In genomic region chr1:150596095-150596892, GRCh38 we compare ENCODE assay signal across 18 cellular contexts. TPM values are rescaled to one million over a fixed set of nuclear protein-coding genes. Genes with fewer than 3 reads are reported as not detected.
DNase-seq lines count a peak whose midpoint lies in the region; ATAC-seq and TF ChIP-seq lines count a peak whose summit lies in the region.
"Had no signal": no experiment of that assay in that cellular context is flagged by ENCODE, and none has a peak within 500 bp of the region (broad histone marks: within the 10 kb centered on the region; RNA-seq: fewer than 3 reads in every experiment).

No MANE protein-coding gene starts in this region.

- intact Hi-C loops in CD8-positive, alpha-beta T cell (cut with DNase I, micrococcal nuclease) = no loop called here
- intact Hi-C loops in adrenal gland (cut with DNase I) = no loop called here

- no peak for ATAC-seq in CD8-positive, alpha-beta T cell
- ATAC-seq in activated T-cell treated with anti-CD3 and anti-CD28 coated beads, Interleukin-2, amount 50 U/mL, for 72 hours (replicated peaks in 1 of 2) = no peak
- no peak for ATAC-seq in HG03342 (IDR thresholded peaks at IDR 0.05; ENCODE audit: unreplicated experiment)
- ATAC-seq: gastrocnemius medialis had no signal

- no peaks in the 10 kb centered on the region for H3K9me3 Mint-ChIP-seq in CD8-positive, alpha-beta T cell
- no peaks in the 10 kb centered on the region for H3K9me3 Mint-ChIP-seq in activated T-cell treated with anti-CD3 and anti-CD28 coated beads, Interleukin-2, amount 50 U/mL, for 72 hours
- H3K9me3 Mint-ChIP-seq: dendritic cell treated with granulocyte-macrophage colony-stimulating factor and Interleukin-4, amounts not matched to agents 40 ng/mL and 50 ng/mL, for 4 days had no signal

- no peaks in the 10 kb centered on the region for H3K9me3 ChIP-seq in CD8-positive, alpha-beta T cell (ENCODE audit: low read length)
- H3K9me3 ChIP-seq in muscle layer of duodenum (ENCODE audit: control insufficient read depth in 1 of 2, low read length in 2 of 2) = no peaks in the 10 kb centered on the region
- H3K9me3 ChIP-seq in adrenal gland (replicated peaks in 1 of 3) = no peaks in the 10 kb centered on the region
- H3K9me3 ChIP-seq: gastrocnemius medialis had no signal

- CTCF ChIA-PET in CD8-positive, alpha-beta T cell (lab: Charles Lee) = no interaction called here

- peak overlapping the region; percentile 84 for H3K27ac Mint-ChIP-seq in CD8-positive, alpha-beta T cell
- H3K27ac Mint-ChIP-seq in activated T-cell treated with anti-CD3 and anti-CD28 coated beads, Interleukin-2, amount 50 U/mL, for 72 hours = no peak overlapping the region

- 89 to 96% (median 91%) methylated on average over 7 of the region's 7 CpGs for WGBS in adrenal gland, 4 donors

- no peaks in the 10 kb centered on the region for H3K27me3 ChIP-seq in CD8-positive, alpha-beta T cell (ENCODE audit: insufficient read depth, low read length)
- H3K27me3 ChIP-seq in muscle layer of duodenum (ENCODE audit: low read depth, low read length) (no peaks in the 10 kb centered on the region), adrenal gland (no peaks in the 10 kb centered on the region)
- H3K27me3 ChIP-seq: gastrocnemius medialis had no signal

- TF ChIP-seq POLR2A in adrenal gland (IDR thresholded peaks at IDR 0.05) = no peak

- no peaks in the 10 kb centered on the region for H3K4me1 ChIP-seq in CD8-positive, alpha-beta T cell (ENCODE audit: insufficient read depth, low read length)
- H3K4me1 ChIP-seq in muscle layer of duodenum (ENCODE audit: control insufficient read depth in 1 of 2, insufficient read depth in 2 of 2, low read length in 2 of 2) = no peaks in the 10 kb centered on the region
- H3K4me1 ChIP-seq in adrenal gland (replicated peaks in 1 of 2) = no peaks in the 10 kb centered on the region
- H3K4me1 ChIP-seq: gastrocnemius medialis had no signal

- peaks cover 7% of the 10 kb centered on the region for H3K4me1 Mint-ChIP-seq in CD8-positive, alpha-beta T cell (ENCODE audit: low read depth)
- peaks cover 26% of the 10 kb centered on the region for H3K4me1 Mint-ChIP-seq in activated T-cell treated with anti-CD3 and anti-CD28 coated beads, Interleukin-2, amount 50 U/mL, for 72 hours (ENCODE audit: low read depth)

- H3K27me3 Mint-ChIP-seq in CD8-positive, alpha-beta T cell (ENCODE audit: low read depth) = no peaks in the 10 kb centered on the region
- H3K27me3 Mint-ChIP-seq in activated T-cell treated with anti-CD3 and anti-CD28 coated beads, Interleukin-2, amount 50 U/mL, for 72 hours (ENCODE audit: low read depth) = no peaks in the 10 kb centered on the region
- H3K27me3 Mint-ChIP-seq: dendritic cell treated with granulocyte-macrophage colony-stimulating factor and Interleukin-4, amounts not matched to agents 40 ng/mL and 50 ng/mL, for 4 days had no signal

- H3K36me3 Mint-ChIP-seq in CD8-positive, alpha-beta T cell = peaks cover 14% of the 10 kb centered on the region
- H3K36me3 Mint-ChIP-seq in activated T-cell treated with anti-CD3 and anti-CD28 coated beads, Interleukin-2, amount 50 U/mL, for 72 hours (ENCODE audit: insufficient read depth in 2 of 2) = peaks cover 3% of the 10 kb centered on the region in 2 donors

- no peak for TF ChIP-seq CTCF in CD8-positive, alpha-beta T cell (IDR thresholded peaks at IDR 0.05)
- no peak for TF ChIP-seq CTCF in cardiac fibroblast (IDR thresholded peaks at IDR 0.05; ENCODE audit: low read depth, low read length)
- TF ChIP-seq CTCF in adrenal gland (IDR thresholded peaks at IDR 0.05) = no peak

- H3K4me3 ChIP-seq in CD8-positive, alpha-beta T cell (ENCODE audit: low read depth, low read length) = no peak overlapping the region
- H3K4me3 ChIP-seq in cardiac fibroblast (replicated peaks in 1 of 2; ENCODE audit: low read depth in 2 of 2, low read length in 2 of 2) (no peak overlapping the region), muscle layer of duodenum (ENCODE audit: low read depth in 1 of 2, low read length in 2 of 2) (no peak overlapping the region), adrenal gland (no peak overlapping the region)
- H3K4me3 ChIP-seq: gastrocnemius medialis had no signal

- H3K27ac ChIP-seq in CD8-positive, alpha-beta T cell (ENCODE audit: low read depth, low read length) = no peak overlapping the region
- H3K27ac ChIP-seq in muscle layer of duodenum (ENCODE audit: low read length) (peak overlapping the region; percentile 13), adrenal gland (no peak overlapping the region)
- H3K27ac ChIP-seq: gastrocnemius medialis had no signal

- no peak overlapping the region for H3K4me3 Mint-ChIP-seq in CD8-positive, alpha-beta T cell
- no peak overlapping the region for H3K4me3 Mint-ChIP-seq in activated T-cell treated with anti-CD3 and anti-CD28 coated beads, Interleukin-2, amount 50 U/mL, for 72 hours
- H3K4me3 Mint-ChIP-seq: CD14-positive monocyte; dendritic cell treated with granulocyte-macrophage colony-stimulating factor and Interleukin-4, amounts not matched to agents 40 ng/mL and 50 ng/mL, for 4 days had no signal

- no peak for DNase-seq in CD8-positive, alpha-beta T cell
- DNase-seq in M059J (ENCODE audit: low read depth) (peak; percentile 68), cardiac fibroblast (ENCODE audit: low read depth in 2 of 2) (peak; percentile 39 to 47), GM19238 (ENCODE audit: insufficient read length, low spot score) (no peak), adrenal gland (no peak)
- DNase-seq in activated T-cell treated with anti-CD3 and anti-CD28 coated beads, Interleukin-2, amount 50 U/mL, for 72 hours = no peak
- DNase-seq: activated CD4-positive, CD25-positive, alpha-beta regulatory T cell treated with anti-CD3 and anti-CD28 coated beads, Interleukin-2, amount 50 U/mL, for 72 hours; activated T-cell treated with anti-CD3 and anti-CD28 coated beads, Interleukin-2, amount 50 U/mL, for 48 hours; anterior cingulate cortex; gastrocnemius medialis; GF-D8; NCI-H1092; stimulated activated CD4-positive, alpha-beta T cell treated with anti-CD3 and anti-CD28 coated beads, Interleukin-4, amount 100 ng/mL, for 24 hours; stimulated activated naive CD4-positive, alpha-beta T cell had no signal

- no peaks in the 10 kb centered on the region for H3K36me3 ChIP-seq in CD8-positive, alpha-beta T cell (ENCODE audit: insufficient read depth, low read length)
- H3K36me3 ChIP-seq in muscle layer of duodenum (ENCODE audit: control insufficient read depth in 1 of 2, insufficient read depth in 2 of 2, low read length in 2 of 2) (no peaks in the 10 kb centered on the region), adrenal gland (replicated peaks in 1 of 2) (no peaks in the 10 kb centered on the region)
- H3K36me3 ChIP-seq: gastrocnemius medialis had no signal

- POLR2A ChIA-PET in CD8-positive, alpha-beta T cell (lab: Charles Lee) = no interaction called here

RNA-seq across cellular contexts. Expression of gene MCL1, which starts 16.9 kb away (rescaled TPM):
- 100 to 1,000 TPM; 682 to 685 TPM for total RNA-seq in CD8-positive, alpha-beta T cell
- 130 and 216 TPM in 2 replicates for total RNA-seq in M059J (2014; rRNA removed; shearing (Covaris generic))
- total RNA-seq in activated T-cell treated with anti-CD3 and anti-CD28 coated beads, Interleukin-2, amount 50 U/mL, for 72 hours = 100 to 1,000 TPM; 373 to 495 TPM
- total RNA-seq in adrenal gland = 100 to 1,000 TPM; 146 to 299 (median 207) TPM
- 100 to 1,000 TPM in 1 of 3 donors, 10 to 100 TPM in 2; 57.4 to 187 (median 90.5) TPM for polyA plus RNA-seq in adrenal gland

RNA-seq across cellular contexts. Expression of gene ENSA, which starts 33.1 kb away (rescaled TPM):
- total RNA-seq in CD8-positive, alpha-beta T cell = 100 to 1,000 TPM; 140 to 141 TPM
- 231 and 284 TPM in 2 replicates for total RNA-seq in M059J (2014; rRNA removed; shearing (Covaris generic))
- 100 to 1,000 TPM; 178 to 203 TPM for total RNA-seq in activated T-cell treated with anti-CD3 and anti-CD28 coated beads, Interleukin-2, amount 50 U/mL, for 72 hours
- total RNA-seq in adrenal gland = 100 to 1,000 TPM in 5 of 8 donors, 10 to 100 TPM in 3; 91.8 to 167 (median 118) TPM
- polyA plus RNA-seq in adrenal gland = 100 to 1,000 TPM in 2 of 3 donors, 10 to 100 TPM in 1; 100.0 to 215 (median 110) TPM

RNA-seq across cellular contexts. Expression of gene ADAMTSL4, which starts 47.1 kb away (rescaled TPM):
- not detected for total RNA-seq in CD8-positive, alpha-beta T cell
- 1.2 and 2.0 TPM in 2 replicates for total RNA-seq in M059J (2014; rRNA removed; shearing (Covaris generic))
- total RNA-seq in activated T-cell treated with anti-CD3 and anti-CD28 coated beads, Interleukin-2, amount 50 U/mL, for 72 hours = 1 to 10 TPM in 1 of 2 donors, under 1 TPM in 1; 0.86 to 2.6 TPM
- total RNA-seq in adrenal gland = 10 to 100 TPM in 4 of 8 donors, 1 to 10 TPM in 4; 4.5 to 34.4 (median 9.2) TPM
- polyA plus RNA-seq in adrenal gland = 10 to 100 TPM in 2 of 3 donors, 1 to 10 TPM in 1; 1.7 to 31.4 (median 31.1) TPM

Comparison
In these comparisons a context has a peak if more than half of its experiments do, and no peak if none do; other contexts are left out.
1. DNase-seq: peak in M059J (single experiment) and cardiac fibroblast (2 of 2); none in CD8-positive, alpha-beta T cell (0 of 7), GM19238 (single experiment), activated T-cell treated with anti-CD3 and anti-CD28 coated beads, Interleukin-2, amount 50 U/mL, for 72 hours (0 of 2) and adrenal gland (0 of 7).